Comparison of ENCODE assay signal across 9 cellular contexts in the genomic region with DNA sequence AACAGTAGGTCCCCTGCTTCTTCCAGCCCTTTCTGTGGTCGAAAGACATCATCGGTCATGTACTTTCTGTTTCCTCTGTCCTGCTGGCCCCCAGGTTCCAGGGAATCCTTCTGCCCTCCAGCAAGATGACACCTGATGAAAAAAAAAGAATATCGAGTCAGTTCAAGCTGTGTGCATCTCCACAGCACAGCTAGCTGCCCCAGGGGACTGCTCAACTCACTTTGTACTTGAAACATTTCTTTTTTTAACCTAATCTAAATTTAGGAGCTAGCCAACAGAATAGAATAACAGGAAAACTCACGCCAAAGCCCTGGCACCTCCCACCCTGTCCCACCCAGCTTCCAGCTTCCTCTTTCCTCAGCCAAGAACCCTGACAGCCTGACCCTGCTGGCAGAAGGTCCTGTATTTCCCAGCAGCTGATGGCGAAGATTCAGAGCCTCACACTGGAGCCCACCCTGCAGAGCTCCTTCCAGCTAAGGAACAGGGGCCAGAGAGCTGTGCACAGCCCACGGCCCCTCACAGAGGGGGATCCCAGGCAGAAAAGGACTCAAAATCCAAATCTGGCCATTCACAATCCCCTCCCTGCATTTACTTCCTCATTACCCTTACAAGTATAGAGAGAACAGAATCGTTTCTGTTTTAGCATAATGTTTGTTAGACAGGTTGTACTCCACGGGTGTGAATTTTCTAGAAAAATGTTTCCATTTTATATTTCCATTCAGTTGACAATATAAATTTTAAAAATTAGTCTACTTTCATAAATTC.
A peak's percentile ranks its signal among the peaks of the same experiment; 100 is the strongest.
DNase-seq lines count a peak whose midpoint lies in the region; ATAC-seq, FAIRE-seq and TF ChIP-seq lines count a peak whose summit lies in the region.
"Had no signal": no experiment of that assay in that cellular context is flagged by ENCODE, and none has a peak within 500 bp of the region (broad histone marks: within the 10 kb centered on the region; RNA-seq: fewer than 3 reads in every experiment).

No MANE protein-coding gene starts in this region.

- peaks cover 29% of the 10 kb centered on the region for H3K4me1 Mint-ChIP-seq in osteocyte (ENCODE audit: unreplicated experiment)
- peaks cover 1 to 8% (median 3%) of the 10 kb centered on the region in 4 donors for H3K4me1 Mint-ChIP-seq in CD4-positive, alpha-beta memory T cell

- H3K36me3 ChIP-seq in BLaER1 treated with 17β-estradiol and CSF1 and Interleukin-3, amounts not matched to agents 10 nM and 100 nM = no peaks in the 10 kb centered on the region
- no peaks in the 10 kb centered on the region for H3K36me3 ChIP-seq in CD4-positive, alpha-beta memory T cell (ENCODE audit: insufficient read depth, low read length)

- FAIRE-seq in frontal cortex (lab: Jason Lieb, UNC) = no peak

- TF ChIP-seq CTCF in osteocyte (IDR thresholded peaks at IDR 0.05) = no peak

- H3K27ac Mint-ChIP-seq in osteocyte (ENCODE audit: unreplicated experiment) = peak overlapping the region; percentile 73
- H3K27ac Mint-ChIP-seq in CD4-positive, alpha-beta memory T cell = no peak overlapping the region

- DNase-seq in SKM-1 (lab: John Stamatoyannopoulos, UW; ENCODE audit: unreplicated experiment) (peak; percentile 45), frontal cortex (ENCODE audit: low spot score in 2 of 2) (peak; percentile 48 to 58), osteocyte (ENCODE audit: extremely low spot score, unreplicated experiment) (no peak), epidermal melanocyte (ENCODE audit: insufficient read length, low spot score) (no peak)
- DNase-seq in CD4-positive, alpha-beta memory T cell = no peak
- DNase-seq: NCI-H1930 had no signal

- H3K4me1 ChIP-seq in BLaER1 treated with 17β-estradiol and CSF1 and Interleukin-3, amounts not matched to agents 10 nM and 100 nM = peaks cover 80 to 98% (median 97%) of the 10 kb centered on the region in 10 experiments
- peaks cover 6% of the 10 kb centered on the region for H3K4me1 ChIP-seq in CD4-positive, alpha-beta memory T cell (ENCODE audit: insufficient read depth, low read length)

- peaks cover 0 to 18% (median 11%) of the 10 kb centered on the region in 11 experiments; a peak in 15 of 22 replicates for H3K9me3 ChIP-seq in BLaER1 treated with 17β-estradiol and CSF1 and Interleukin-3, amounts not matched to agents 10 nM and 100 nM (replicated peaks in 1 of 11)
- H3K9me3 ChIP-seq in CD4-positive, alpha-beta memory T cell (ENCODE audit: control insufficient read depth in 1 of 2, low read length in 2 of 2) = no peaks in the 10 kb centered on the region

- intact Hi-C loops in CD4-positive, alpha-beta memory T cell (cut with micrococcal nuclease) = no loop called here

- CTCF ChIA-PET in CD4-positive, alpha-beta memory T cell (lab: Charles Lee; ENCODE audit: partially characterized antibody) = no interaction called here

- POLR2A ChIA-PET in CD4-positive, alpha-beta memory T cell (lab: Charles Lee; ENCODE audit: partially characterized antibody) = no interaction called here

- no peak for ATAC-seq in GM19324 (IDR thresholded peaks at IDR 0.05; ENCODE audit: low FRiP score, unreplicated experiment)
- ATAC-seq in HG02852 (IDR thresholded peaks at IDR 0.05; ENCODE audit: unreplicated experiment) = no peak

- peak overlapping the region in 7 of 10 experiments; percentile 2 to 54 (median 31); a peak in 14 of 20 replicates for H3K4me3 ChIP-seq in BLaER1 treated with 17β-estradiol and CSF1 and Interleukin-3, amounts not matched to agents 10 nM and 100 nM
- H3K4me3 ChIP-seq in CD4-positive, alpha-beta memory T cell (ENCODE audit: low read length in 2 of 2) = no peak overlapping the region

- H3K27me3 ChIP-seq in BLaER1 treated with 17β-estradiol and CSF1 and Interleukin-3, amounts not matched to agents 10 nM and 100 nM = no peaks in the 10 kb centered on the region
- no peaks in the 10 kb centered on the region for H3K27me3 ChIP-seq in CD4-positive, alpha-beta memory T cell (ENCODE audit: insufficient read depth, low read length)

- no peaks in the 10 kb centered on the region for H3K9me3 Mint-ChIP-seq in osteocyte (ENCODE audit: unreplicated experiment)
- no peaks in the 10 kb centered on the region for H3K9me3 Mint-ChIP-seq in CD4-positive, alpha-beta memory T cell

- no peaks in the 10 kb centered on the region for H3K36me3 Mint-ChIP-seq in osteocyte (ENCODE audit: unreplicated experiment)
- no peaks in the 10 kb centered on the region for H3K36me3 Mint-ChIP-seq in CD4-positive, alpha-beta memory T cell

- H3K27me3 Mint-ChIP-seq in osteocyte (ENCODE audit: unreplicated experiment) = no peaks in the 10 kb centered on the region
- peaks cover 0 to 9% of the 10 kb centered on the region in 2 donors for H3K27me3 Mint-ChIP-seq in CD4-positive, alpha-beta memory T cell

- peak overlapping the region; percentile 70 to 91 (median 83) for H3K4me2 ChIP-seq in BLaER1 treated with 17β-estradiol and CSF1 and Interleukin-3, amounts not matched to agents 10 nM and 100 nM

- no peaks in the 10 kb centered on the region for H4K20me1 ChIP-seq in BLaER1 treated with 17β-estradiol and CSF1 and Interleukin-3, amounts not matched to agents 10 nM and 100 nM

- H3K4me3 Mint-ChIP-seq in osteocyte (ENCODE audit: unreplicated experiment) = no peak overlapping the region
- no peak overlapping the region for H3K4me3 Mint-ChIP-seq in CD4-positive, alpha-beta memory T cell

- peak overlapping the region; percentile 40 to 83 (median 74); a peak in 20 of 22 replicates for H3K27ac ChIP-seq in BLaER1 treated with 17β-estradiol and CSF1 and Interleukin-3, amounts not matched to agents 10 nM and 100 nM
- no peak overlapping the region for H3K27ac ChIP-seq in CD4-positive, alpha-beta memory T cell (ENCODE audit: low read depth, low read length)

- peak overlapping the region in 10 of 11 experiments; percentile 33 to 73 (median 64); a peak in 18 of 22 replicates for H3K9ac ChIP-seq in BLaER1 treated with 17β-estradiol and CSF1 and Interleukin-3, amounts not matched to agents 10 nM and 100 nM

Comparison
In these comparisons a context has a peak if more than half of its experiments do, and no peak if none do; other contexts are left out.
1. H3K4me3 ChIP-seq: peak in BLaER1 treated with 17β-estradiol and CSF1 and Interleukin-3, amounts not matched to agents 10 nM and 100 nM (7 of 10); none in CD4-positive, alpha-beta memory T cell (0 of 2).
2. DNase-seq: peak in SKM-1 (single experiment) and frontal cortex (2 of 2); none in osteocyte (single experiment), epidermal melanocyte (single experiment) and CD4-positive, alpha-beta memory T cell (0 of 5).